1 cellular context compared by ENCODE assay signal in the genomic region with DNA sequence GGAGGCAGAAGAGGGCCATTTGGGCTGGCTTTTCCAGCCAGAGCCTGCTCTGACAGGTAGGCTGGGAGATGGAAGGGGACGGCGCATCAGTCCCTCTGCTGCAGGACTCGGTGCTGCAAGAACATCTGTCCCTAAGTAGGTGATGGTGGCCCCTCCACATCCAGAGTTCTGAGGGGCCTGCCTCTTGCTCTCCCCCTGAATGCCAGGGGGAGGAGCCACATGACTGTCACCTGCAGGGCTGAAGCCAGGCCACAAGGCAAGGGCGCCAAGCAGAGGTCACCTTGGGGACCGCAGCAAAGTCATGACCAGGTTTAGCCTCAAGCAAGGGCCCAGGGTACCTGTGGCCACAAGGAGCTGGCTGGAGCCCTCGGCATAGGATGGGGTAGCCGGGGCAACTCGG.
TF ChIP-seq lines count a peak whose summit lies in the region.

No MANE protein-coding gene starts in this region.

TF ChIP-seq in Ishikawa, 13 proteins besides CTCF, POLR2A, EP300 and RAD21 (continued from another document):
- TF ChIP-seq, protein P1, sequence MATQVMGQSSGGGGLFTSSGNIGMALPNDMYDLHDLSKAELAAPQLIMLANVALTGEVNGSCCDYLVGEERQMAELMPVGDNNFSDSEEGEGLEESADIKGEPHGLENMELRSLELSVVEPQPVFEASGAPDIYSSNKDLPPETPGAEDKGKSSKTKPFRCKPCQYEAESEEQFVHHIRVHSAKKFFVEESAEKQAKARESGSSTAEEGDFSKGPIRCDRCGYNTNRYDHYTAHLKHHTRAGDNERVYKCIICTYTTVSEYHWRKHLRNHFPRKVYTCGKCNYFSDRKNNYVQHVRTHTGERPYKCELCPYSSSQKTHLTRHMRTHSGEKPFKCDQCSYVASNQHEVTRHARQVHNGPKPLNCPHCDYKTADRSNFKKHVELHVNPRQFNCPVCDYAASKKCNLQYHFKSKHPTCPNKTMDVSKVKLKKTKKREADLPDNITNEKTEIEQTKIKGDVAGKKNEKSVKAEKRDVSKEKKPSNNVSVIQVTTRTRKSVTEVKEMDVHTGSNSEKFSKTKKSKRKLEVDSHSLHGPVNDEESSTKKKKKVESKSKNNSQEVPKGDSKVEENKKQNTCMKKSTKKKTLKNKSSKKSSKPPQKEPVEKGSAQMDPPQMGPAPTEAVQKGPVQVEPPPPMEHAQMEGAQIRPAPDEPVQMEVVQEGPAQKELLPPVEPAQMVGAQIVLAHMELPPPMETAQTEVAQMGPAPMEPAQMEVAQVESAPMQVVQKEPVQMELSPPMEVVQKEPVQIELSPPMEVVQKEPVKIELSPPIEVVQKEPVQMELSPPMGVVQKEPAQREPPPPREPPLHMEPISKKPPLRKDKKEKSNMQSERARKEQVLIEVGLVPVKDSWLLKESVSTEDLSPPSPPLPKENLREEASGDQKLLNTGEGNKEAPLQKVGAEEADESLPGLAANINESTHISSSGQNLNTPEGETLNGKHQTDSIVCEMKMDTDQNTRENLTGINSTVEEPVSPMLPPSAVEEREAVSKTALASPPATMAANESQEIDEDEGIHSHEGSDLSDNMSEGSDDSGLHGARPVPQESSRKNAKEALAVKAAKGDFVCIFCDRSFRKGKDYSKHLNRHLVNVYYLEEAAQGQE (IDR thresholded peaks at IDR 0.05; ENCODE audit: low read depth) = no peak
- TF ChIP-seq, protein P2, sequence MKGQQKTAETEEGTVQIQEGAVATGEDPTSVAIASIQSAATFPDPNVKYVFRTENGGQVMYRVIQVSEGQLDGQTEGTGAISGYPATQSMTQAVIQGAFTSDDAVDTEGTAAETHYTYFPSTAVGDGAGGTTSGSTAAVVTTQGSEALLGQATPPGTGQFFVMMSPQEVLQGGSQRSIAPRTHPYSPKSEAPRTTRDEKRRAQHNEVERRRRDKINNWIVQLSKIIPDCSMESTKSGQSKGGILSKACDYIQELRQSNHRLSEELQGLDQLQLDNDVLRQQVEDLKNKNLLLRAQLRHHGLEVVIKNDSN (IDR thresholded peaks at IDR 0.05) = no peak
- no peak for TF ChIP-seq ZBTB7A (IDR thresholded peaks at IDR 0.05; ENCODE audit: low read depth)
- TF ChIP-seq NFIC (IDR thresholded peaks at IDR 0.05) = no peak
- no peak for TF ChIP-seq EGR1 (IDR thresholded peaks at IDR 0.05)
- TF ChIP-seq TCF12 (IDR thresholded peaks at IDR 0.05; ENCODE audit: low read depth) = no peak
- TF ChIP-seq, protein P3, sequence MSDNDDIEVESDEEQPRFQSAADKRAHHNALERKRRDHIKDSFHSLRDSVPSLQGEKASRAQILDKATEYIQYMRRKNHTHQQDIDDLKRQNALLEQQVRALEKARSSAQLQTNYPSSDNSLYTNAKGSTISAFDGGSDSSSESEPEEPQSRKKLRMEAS (IDR thresholded peaks at IDR 0.05) = no peak
- TF ChIP-seq TAF1 (IDR thresholded peaks at IDR 0.05; ENCODE audit: low read depth) = no peak
- no peak for TF ChIP-seq TEAD4 (IDR thresholded peaks at IDR 0.05)
- no peak for TF ChIP-seq CREB1 (IDR thresholded peaks at IDR 0.05; ENCODE audit: low read depth)
